In genomic region chr1:27872059-27872801, GRCh38 we compare ENCODE assay signal across 8 cellular contexts. TPM values are rescaled to one million over a fixed set of nuclear protein-coding genes. Genes with fewer than 3 reads are reported as not detected.
DNase-seq lines count a peak whose midpoint lies in the region; ATAC-seq and TF ChIP-seq lines count a peak whose summit lies in the region.

Gene THEMIS2 (plus strand): TSS chr1:27872544. CDS start chr1:27872572, 28 bp downstream.

- 9 to 20% methylated on average over 20 to 53 of the region's 53 CpGs for WGBS in aorta, 2 donors

- DNase-seq in DMS114 treated with DMSO at 0.1 percent for 48 hours (lab: John Stamatoyannopoulos, UW; ENCODE audit: unreplicated experiment) (peak; percentile 32), T-helper 17 cell (peak; percentile 66 to 84 (median 83)), amygdala (lab: John Stamatoyannopoulos, UW) (peak in 45 of 56 donors; percentile 21 to 83 (median 52)), hepatic stellate cell (ENCODE audit: low spot score) (peak; percentile 80), retinal pigment epithelial cell (ENCODE audit: low read depth) (no peak), aorta (peak; percentile 85 to 91)

- H3K4me3 ChIP-seq in retinal pigment epithelial cell (ENCODE audit: low read length) (peak within 1 kb of the TSS; percentile 61), aorta (ENCODE audit: low read length in 2 of 2) (peak within 1 kb of the TSS; percentile 29 to 37)

- H3K27ac Mint-ChIP-seq in T-helper 17 cell, result peak within 1 kb of the TSS; percentile 98

- H3K36me3 Mint-ChIP-seq in T-helper 17 cell (ENCODE audit: low read depth), result peaks cover 6% of the 10 kb centered on the region

- peaks cover 32% of the 10 kb centered on the region for H3K4me1 Mint-ChIP-seq in T-helper 17 cell

- H3K4me1 ChIP-seq in aorta (ENCODE audit: control insufficient read depth in 1 of 2, insufficient read depth in 2 of 2, low read length in 2 of 2), result no peaks in the 10 kb centered on the region

- H3K4me3 Mint-ChIP-seq in T-helper 17 cell, result peak within 1 kb of the TSS; percentile 100

- H3K9me3 ChIP-seq in T-helper 17 cell (ENCODE audit: control insufficient read depth, low read length, poor library complexity, severe bottlenecking) (no peaks in the 10 kb centered on the region), aorta (ENCODE audit: control insufficient read depth, low read length) (no peaks in the 10 kb centered on the region)

- H3K27me3 ChIP-seq in aorta (ENCODE audit: control insufficient read depth in 1 of 2, insufficient read depth in 2 of 2, low read length in 1 of 2), result no peaks in the 10 kb centered on the region

- H3K27me3 Mint-ChIP-seq in T-helper 17 cell, result no peaks in the 10 kb centered on the region

- intact Hi-C loops in aorta (cut with DNase I), result no loop called here

- ATAC-seq in HG03354 (IDR thresholded peaks at IDR 0.05; ENCODE audit: poor library complexity, severe bottlenecking, unreplicated experiment) (peak; percentile 34), T-helper 17 cell (peak; percentile 79), aorta (ENCODE audit: low FRiP score) (peak; percentile 81), HG03457 (IDR thresholded peaks at IDR 0.05; ENCODE audit: unreplicated experiment) (no peak)

- no peak for TF ChIP-seq CTCF in retinal pigment epithelial cell (conservative IDR thresholded peaks at IDR 0.05; ENCODE audit: low read depth, low read length)

- H3K36me3 ChIP-seq in aorta (ENCODE audit: control insufficient read depth in 1 of 2, insufficient read depth in 2 of 2, low read length in 1 of 2), result no peaks in the 10 kb centered on the region

- H3K27ac ChIP-seq in aorta (ENCODE audit: low read depth in 1 of 2, low read length in 2 of 2), result no peak within 1 kb of the TSS

RNA-seq across cellular contexts. Expression of gene THEMIS2, which starts in this region (rescaled TPM):
- total RNA-seq in T-helper 17 cell (10 to 100 TPM; 33.6 to 72.0 TPM), aorta (10 to 100 TPM; 30.7 to 36.1 TPM)
- 10 to 100 TPM in 1 of 2 donors, 1 to 10 TPM in 1; 5.3 to 21.7 TPM for polyA plus RNA-seq in aorta
